24 cellular contexts compared by ENCODE assay signal in genomic region chr2:227486688-227487087, GRCh38.
"Had no signal": no experiment of that assay in that cellular context is flagged by ENCODE, and none has a peak within 500 bp of the region (broad histone marks: within the 10 kb centered on the region; RNA-seq: fewer than 3 reads in every experiment).

No MANE protein-coding gene starts in this region.

- DNase-seq: colonic mucosa; effector CD8-positive, alpha-beta T cell; endodermal cell; foreskin fibroblast; gastrocnemius medialis; head of caudate nucleus; natural killer cell; occipital lobe; ovary; posterior cingulate gyrus; psoas muscle; right cardiac atrium; spleen; stimulated activated naive B cell treated with anti-CD40 and anti-IgM and Interleukin-4, amounts not matched to agents 10 μg/mL and 1 μg/mL and 100 μg/mL, for 72 hours; substantia nigra; testis; tibial artery; upper lobe of left lung had no signal

- H3K4me1 ChIP-seq: colonic mucosa, testis had no signal

- H3K4me3 Mint-ChIP-seq: dendritic cell treated with granulocyte-macrophage colony-stimulating factor and Interleukin-4, amounts not matched to agents 40 ng/mL and 50 ng/mL, for 4 days; endodermal cell; memory B cell; natural killer cell; stimulated activated naive B cell treated with anti-CD40 and anti-IgM and Interleukin-4, amounts not matched to agents 10 μg/mL and 1 μg/mL and 100 μg/mL, for 72 hours had no signal

- ATAC-seq: esophagus mucosa; gastrocnemius medialis; natural killer cell; psoas muscle; right cardiac atrium; stimulated activated naive B cell treated with anti-CD40 and anti-IgM and Interleukin-4, amounts not matched to agents 10 μg/mL and 1 μg/mL and 100 μg/mL, for 72 hours had no signal

- H3K27ac ChIP-seq: colonic mucosa, epithelial cell of prostate, gastrocnemius medialis, ovary, psoas muscle, skin epidermis, spleen, testis, tibial artery, upper lobe of left lung had no signal

- H3K27ac Mint-ChIP-seq: dendritic cell treated with granulocyte-macrophage colony-stimulating factor and Interleukin-4, amounts not matched to agents 40 ng/mL and 50 ng/mL, for 4 days; endodermal cell; memory B cell; stimulated activated naive B cell treated with anti-CD40 and anti-IgM and Interleukin-4, amounts not matched to agents 10 μg/mL and 1 μg/mL and 100 μg/mL, for 72 hours had no signal

- H3K4me3 ChIP-seq: colonic mucosa, gastrocnemius medialis, lung, ovary, psoas muscle, skin epidermis, spleen, testis, tibial artery, upper lobe of left lung had no signal

- H3K27me3 ChIP-seq: colonic mucosa, gastrocnemius medialis, ovary, spleen, testis, tibial artery, upper lobe of left lung had no signal

- H3K27me3 Mint-ChIP-seq: dendritic cell treated with granulocyte-macrophage colony-stimulating factor and Interleukin-4, amounts not matched to agents 40 ng/mL and 50 ng/mL, for 4 days; memory B cell; stimulated activated naive B cell treated with anti-CD40 and anti-IgM and Interleukin-4, amounts not matched to agents 10 μg/mL and 1 μg/mL and 100 μg/mL, for 72 hours had no signal
